Comparison of ENCODE assay signal across 12 cellular contexts in the genomic region with DNA sequence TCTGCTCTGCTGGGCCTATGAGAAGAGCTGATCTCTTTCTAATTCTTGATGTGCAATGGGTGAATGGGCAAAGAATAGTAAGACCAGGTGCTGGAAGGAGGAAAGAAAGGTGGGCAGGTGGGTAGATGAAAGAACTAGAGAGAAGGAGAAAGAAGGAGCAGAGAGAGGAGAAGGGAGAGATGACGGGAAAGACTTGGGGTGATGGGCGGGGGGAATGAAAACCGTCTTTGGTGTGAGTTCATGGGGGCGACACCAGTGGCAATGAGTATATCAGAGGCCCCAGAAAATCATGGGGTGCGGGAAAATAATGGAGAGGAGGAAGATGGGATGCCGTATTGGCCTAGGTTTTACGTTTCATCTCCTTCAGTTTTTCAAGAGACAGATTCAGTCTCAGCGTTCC.
DNase-seq lines count a peak whose midpoint lies in the region; ATAC-seq, FAIRE-seq and TF ChIP-seq lines count a peak whose summit lies in the region.
"Had no signal": no experiment of that assay in that cellular context is flagged by ENCODE, and none has a peak within 500 bp of the region (broad histone marks: within the 10 kb centered on the region; RNA-seq: fewer than 3 reads in every experiment).

No MANE protein-coding gene starts in this region.

- H3K4me1 ChIP-seq in left ventricle myocardium inferior (peaks cover 28% of the 10 kb centered on the region), H1 (replicated peaks in 1 of 4; ENCODE audit: control insufficient read depth in 3 of 4, insufficient read depth in 4 of 4, low read length in 3 of 4) (peaks cover 7 to 28% (median 20%) of the 10 kb centered on the region in 4 experiments), vagina (peaks cover 54% of the 10 kb centered on the region), tibial artery (peaks cover 0 to 21% (median 10%) of the 10 kb centered on the region in 4 donors)

- no peak overlapping the region for H3K4me2 ChIP-seq in H1 (ENCODE audit: insufficient read depth in 1 of 2, low read depth in 2 of 2, low read length in 2 of 2)

- H3K23me2 ChIP-seq in H1 (ENCODE audit: low read depth, low read length) = peaks cover 5% of the 10 kb centered on the region; the same call in 1 of the 2 replicates

- H2BK12ac ChIP-seq in H1 (ENCODE audit: low read depth, low read length) = no peak overlapping the region

- no peak overlapping the region for H4K5ac ChIP-seq in H1 (ENCODE audit: insufficient read length, low read depth, low read length)

- no peak overlapping the region for H4K8ac ChIP-seq in H1 (ENCODE audit: extremely low read depth, insufficient read depth, low read length)

- FAIRE-seq in H1 (lab: Jason Lieb, UNC) = no peak
- FAIRE-seq: RCC 7860 had no signal

- TF ChIP-seq CTCF in left ventricle myocardium inferior (IDR thresholded peaks at IDR 0.05; ENCODE audit: borderline replicate concordance) (no peak), H1 (IDR thresholded peaks at IDR 0.05; ENCODE audit: control extremely low read depth in 1 of 3, insufficient read depth in 1 of 3, low read depth in 1 of 3, low read length in 3 of 3) (no peak), nephron progenitor cell (IDR thresholded peaks at IDR 0.05) (no peak), vagina (IDR thresholded peaks at IDR 0.05) (no peak), tibial artery (IDR thresholded peaks at IDR 0.05) (no peak)

- no peak overlapping the region for H3K4me3 Mint-ChIP-seq in nephron progenitor cell
- H3K4me3 Mint-ChIP-seq: activated naive CD4-positive, alpha-beta T cell treated with anti-CD3 and anti-CD28 coated beads, Interleukin-2, amount 50 U/mL, for 24 hours had no signal

- no peaks in the 10 kb centered on the region for H3K36me3 Mint-ChIP-seq in nephron progenitor cell (ENCODE audit: low read depth)

- H3K56ac ChIP-seq in H1 (replicated peaks; ENCODE audit: insufficient read length, low read depth, low read length) = no peak overlapping the region

- ATAC-seq in SK-N-SH treated with all-trans-retinoic acid at 6 μM for 48 hours = no peak

- H3K4ac ChIP-seq in H1 (replicated peaks; ENCODE audit: insufficient read length, low read depth, low read length) = no peak overlapping the region

- TF ChIP-seq RAD21 in H1 (IDR thresholded peaks at IDR 0.05 in 1 of 2, conservative IDR thresholded peaks at IDR 0.05 in 1 of 2; ENCODE audit: low read depth in 2 of 2, low read length in 2 of 2) = no peak

- peak overlapping the region; percentile 85; the same call in 1 of the 2 replicates for H2AK5ac ChIP-seq in H1 (ENCODE audit: low read depth, low read length)

- H3K9ac ChIP-seq in H1 (replicated peaks in 1 of 4; ENCODE audit: extremely low read depth in 1 of 4, low read depth in 3 of 4, low read length in 3 of 4) = no peak overlapping the region

- peaks cover 5 to 13% of the 10 kb centered on the region in 2 experiments for H4K20me1 ChIP-seq in H1 (replicated peaks in 1 of 2; ENCODE audit: control insufficient read depth in 1 of 2, insufficient read depth in 2 of 2, low read length in 2 of 2)

- H3K27me3 ChIP-seq in left ventricle myocardium inferior (ENCODE audit: low read depth) (peaks cover 8% of the 10 kb centered on the region), H1 (replicated peaks in 1 of 4; ENCODE audit: control insufficient read depth in 3 of 4, extremely low read depth in 1 of 4, insufficient read depth in 3 of 4, low read length in 3 of 4) (no peaks in the 10 kb centered on the region), vagina (no peaks in the 10 kb centered on the region), tibial artery (no peaks in the 10 kb centered on the region)
- H3K27me3 ChIP-seq: upper lobe of right lung had no signal

- H3K27me3 Mint-ChIP-seq in nephron progenitor cell (ENCODE audit: low read depth, poor library complexity) = no peaks in the 10 kb centered on the region
- H3K27me3 Mint-ChIP-seq: activated naive CD4-positive, alpha-beta T cell treated with anti-CD3 and anti-CD28 coated beads, Interleukin-2, amount 50 U/mL, for 24 hours had no signal

- H3K9me3 Mint-ChIP-seq in nephron progenitor cell = peaks cover 4% of the 10 kb centered on the region
- H3K9me3 Mint-ChIP-seq: activated naive CD4-positive, alpha-beta T cell treated with anti-CD3 and anti-CD28 coated beads, Interleukin-2, amount 50 U/mL, for 24 hours had no signal

- no peak overlapping the region for H3K23ac ChIP-seq in H1 (ENCODE audit: insufficient read length)

- DNase-seq in left ventricle myocardium inferior = no peak
- DNase-seq in cardiac septum (ENCODE audit: low spot score) = no peak
- DNase-seq in H1 (ENCODE audit: low read depth in 1 of 2, low spot score in 2 of 2) = no peak
- no peak for DNase-seq in nephron progenitor cell
- DNase-seq in vagina (ENCODE audit: extremely low spot score in 2 of 2) = no peak
- no peak for DNase-seq in tibial artery
- DNase-seq in NCI-H1048 (lab: John Stamatoyannopoulos, UW) = no peak
- DNase-seq: effector CD4-positive, alpha-beta T cell; upper lobe of right lung had no signal

- H3K4me3 ChIP-seq in left ventricle myocardium inferior (no peak overlapping the region), H1 (ENCODE audit: extremely low read depth in 1 of 4, insufficient read depth in 2 of 4, low read depth in 3 of 4, low read length in 4 of 4) (no peak overlapping the region), vagina (no peak overlapping the region), tibial artery (no peak overlapping the region)
- H3K4me3 ChIP-seq: upper lobe of right lung had no signal

- H3K79me2 ChIP-seq in H1 (ENCODE audit: control insufficient read depth in 1 of 2, insufficient read depth in 2 of 2, low read length in 2 of 2) = peaks cover 0 to 22% of the 10 kb centered on the region in 2 experiments; a peak in 1 of 4 replicates

- CTCF ChIA-PET in H1 (lab: Charles Lee; ENCODE audit: partially characterized antibody) = interaction anchor here (1.0 kb wide), 1 partner anchor 20 kb away, joined by 3 read pairs; no protein-coding TSS in a partner anchor

- H3K18ac ChIP-seq in H1 (ENCODE audit: extremely low read depth, low read length) = no peak overlapping the region

- peaks cover 7% of the 10 kb centered on the region for H3K79me1 ChIP-seq in H1 (ENCODE audit: low read depth, low read length)

- H2BK5ac ChIP-seq in H1 (ENCODE audit: low read depth, low read length) = no peak overlapping the region

- peak overlapping the region; percentile 36 for H3K27ac ChIP-seq in left ventricle myocardium inferior (replicated peaks)
- H3K27ac ChIP-seq in H1 (ENCODE audit: low read depth, low read length) = no peak overlapping the region
- peak overlapping the region; percentile 27 for H3K27ac ChIP-seq in vagina
- no peak overlapping the region for H3K27ac ChIP-seq in tibial artery
- H3K27ac ChIP-seq: upper lobe of right lung had no signal

- no peak overlapping the region for H4K91ac ChIP-seq in H1 (replicated peaks; ENCODE audit: insufficient read length, low read length)

- no peak overlapping the region for H2BK20ac ChIP-seq in H1 (ENCODE audit: low read length)

- peaks cover 85% of the 10 kb centered on the region for H3K4me1 Mint-ChIP-seq in nephron progenitor cell

- H2BK15ac ChIP-seq in H1 (ENCODE audit: low read length) = no peak overlapping the region

- peaks cover 20% of the 10 kb centered on the region for H3K36me3 ChIP-seq in left ventricle myocardium inferior
- H3K36me3 ChIP-seq in H1 (ENCODE audit: control insufficient read depth in 2 of 4, insufficient read depth in 4 of 4, low read length in 3 of 4) = no peaks in the 10 kb centered on the region
- H3K36me3 ChIP-seq in vagina = peaks cover 0 to 16% of the 10 kb centered on the region in 2 donors
- peaks cover 0 to 20% (median 12%) of the 10 kb centered on the region in 3 donors for H3K36me3 ChIP-seq in tibial artery

- TF ChIP-seq EP300 in H1 (IDR thresholded peaks at IDR 0.05; ENCODE audit: borderline replicate concordance in 1 of 2, low read depth in 2 of 2, low read length in 2 of 2) = no peak

- H2AFZ ChIP-seq in H1 (ENCODE audit: low read length) = no peak overlapping the region

- no peaks in the 10 kb centered on the region for H3K9me3 ChIP-seq in left ventricle myocardium inferior (replicated peaks)
- no peaks in the 10 kb centered on the region for H3K9me3 ChIP-seq in H1 (ENCODE audit: insufficient read depth in 2 of 2, low read depth in 1 of 2, low read length in 1 of 2)
- no peaks in the 10 kb centered on the region for H3K9me3 ChIP-seq in vagina
- no peaks in the 10 kb centered on the region for H3K9me3 ChIP-seq in tibial artery
- H3K9me3 ChIP-seq: upper lobe of right lung had no signal

- TF ChIP-seq POLR2A in H1 (IDR thresholded peaks at IDR 0.05; ENCODE audit: control extremely low read depth in 1 of 2, low read depth in 2 of 2, low read length in 2 of 2) (no peak), vagina (IDR thresholded peaks at IDR 0.05) (no peak)

- intact Hi-C loops in left ventricle myocardium inferior (cut with micrococcal nuclease) (no loop called here), cardiac septum (cut with DNase I) (no loop called here), vagina (cut with DNase I) (no loop called here), tibial artery (cut with DNase I; ENCODE audit: low total_unique reads) (no loop called here)

- H2BK120ac ChIP-seq in H1 (replicated peaks; ENCODE audit: low read depth, low read length) = no peak overlapping the region

- POLR2A ChIA-PET in H1 (lab: Charles Lee; ENCODE audit: partially characterized antibody) = interaction anchor here (0.6 kb wide), 1 partner anchor 81 kb away, joined by 3 read pairs; no protein-coding TSS in a partner anchor

- WGBS in H1 (ENCODE audit: extremely low coverage in 1 of 2, insufficient coverage in 1 of 2, insufficient read length in 1 of 2, insufficient replicate concordance in 2 of 2, low coverage in 1 of 2, low lambda C conversion rate in 2 of 2, missing lambda C conversion rate in 1 of 2), 2 experiments = 80% methylated on average over 8 of the region's 8 CpGs; no CpG with 5 or more reads in 1 of the 2 experiments

- H3K14ac ChIP-seq in H1 (ENCODE audit: insufficient read length) = no peak overlapping the region

- H3K27ac Mint-ChIP-seq in nephron progenitor cell = peak overlapping the region; percentile 1
- H3K27ac Mint-ChIP-seq: activated naive CD4-positive, alpha-beta T cell treated with anti-CD3 and anti-CD28 coated beads, Interleukin-2, amount 50 U/mL, for 24 hours had no signal

TF ChIP-seq in H1, 55 proteins besides CTCF, POLR2A, EP300 and RAD21 (continues in another document):
- TF ChIP-seq SIX5 (IDR thresholded peaks at IDR 0.05; ENCODE audit: low read depth, low read length) = no peak
- no peak for TF ChIP-seq TBP (IDR thresholded peaks at IDR 0.05; ENCODE audit: low read depth, low read length)
- TF ChIP-seq CHD2 (IDR thresholded peaks at IDR 0.05; ENCODE audit: low read length) = no peak
- no peak for TF ChIP-seq KDM5A (IDR thresholded peaks at IDR 0.05; ENCODE audit: low read length)
- TF ChIP-seq POU5F1 (IDR thresholded peaks at IDR 0.05; ENCODE audit: low read depth, low read length) = no peak

Comparison
In these comparisons a context has a peak if more than half of its experiments do, and no peak if none do; other contexts are left out.
1. H3K27ac ChIP-seq: peak in left ventricle myocardium inferior (single experiment) and vagina (single experiment); none in H1 (single experiment) and tibial artery (0 of 2).